Comparison of ENCODE assay signal across 1 cellular context in the genomic region with DNA sequence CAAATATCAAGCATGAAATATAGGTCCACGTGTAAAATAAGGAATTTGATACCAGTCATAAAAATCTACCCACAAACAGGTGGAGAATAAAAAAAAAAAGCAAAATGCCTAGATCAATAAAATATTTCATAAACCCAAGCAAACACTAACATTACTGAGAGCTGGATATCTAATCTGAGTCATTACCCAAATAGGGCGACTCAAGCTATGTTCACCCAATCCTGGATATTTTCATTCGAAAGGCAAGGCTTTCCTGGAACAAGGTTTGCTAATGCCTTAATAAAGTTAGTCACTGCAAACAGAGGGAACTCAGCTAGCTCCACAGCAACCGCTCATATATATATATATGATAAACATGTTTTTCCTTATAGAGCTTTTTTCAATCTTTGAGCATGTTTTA.
TF ChIP-seq lines count a peak whose summit lies in the region.

No MANE protein-coding gene starts in this region.

TF ChIP-seq in GM23338, 12 proteins besides CTCF, POLR2A, EP300 and RAD21 (continued from another document):
- TF ChIP-seq, protein P1, sequence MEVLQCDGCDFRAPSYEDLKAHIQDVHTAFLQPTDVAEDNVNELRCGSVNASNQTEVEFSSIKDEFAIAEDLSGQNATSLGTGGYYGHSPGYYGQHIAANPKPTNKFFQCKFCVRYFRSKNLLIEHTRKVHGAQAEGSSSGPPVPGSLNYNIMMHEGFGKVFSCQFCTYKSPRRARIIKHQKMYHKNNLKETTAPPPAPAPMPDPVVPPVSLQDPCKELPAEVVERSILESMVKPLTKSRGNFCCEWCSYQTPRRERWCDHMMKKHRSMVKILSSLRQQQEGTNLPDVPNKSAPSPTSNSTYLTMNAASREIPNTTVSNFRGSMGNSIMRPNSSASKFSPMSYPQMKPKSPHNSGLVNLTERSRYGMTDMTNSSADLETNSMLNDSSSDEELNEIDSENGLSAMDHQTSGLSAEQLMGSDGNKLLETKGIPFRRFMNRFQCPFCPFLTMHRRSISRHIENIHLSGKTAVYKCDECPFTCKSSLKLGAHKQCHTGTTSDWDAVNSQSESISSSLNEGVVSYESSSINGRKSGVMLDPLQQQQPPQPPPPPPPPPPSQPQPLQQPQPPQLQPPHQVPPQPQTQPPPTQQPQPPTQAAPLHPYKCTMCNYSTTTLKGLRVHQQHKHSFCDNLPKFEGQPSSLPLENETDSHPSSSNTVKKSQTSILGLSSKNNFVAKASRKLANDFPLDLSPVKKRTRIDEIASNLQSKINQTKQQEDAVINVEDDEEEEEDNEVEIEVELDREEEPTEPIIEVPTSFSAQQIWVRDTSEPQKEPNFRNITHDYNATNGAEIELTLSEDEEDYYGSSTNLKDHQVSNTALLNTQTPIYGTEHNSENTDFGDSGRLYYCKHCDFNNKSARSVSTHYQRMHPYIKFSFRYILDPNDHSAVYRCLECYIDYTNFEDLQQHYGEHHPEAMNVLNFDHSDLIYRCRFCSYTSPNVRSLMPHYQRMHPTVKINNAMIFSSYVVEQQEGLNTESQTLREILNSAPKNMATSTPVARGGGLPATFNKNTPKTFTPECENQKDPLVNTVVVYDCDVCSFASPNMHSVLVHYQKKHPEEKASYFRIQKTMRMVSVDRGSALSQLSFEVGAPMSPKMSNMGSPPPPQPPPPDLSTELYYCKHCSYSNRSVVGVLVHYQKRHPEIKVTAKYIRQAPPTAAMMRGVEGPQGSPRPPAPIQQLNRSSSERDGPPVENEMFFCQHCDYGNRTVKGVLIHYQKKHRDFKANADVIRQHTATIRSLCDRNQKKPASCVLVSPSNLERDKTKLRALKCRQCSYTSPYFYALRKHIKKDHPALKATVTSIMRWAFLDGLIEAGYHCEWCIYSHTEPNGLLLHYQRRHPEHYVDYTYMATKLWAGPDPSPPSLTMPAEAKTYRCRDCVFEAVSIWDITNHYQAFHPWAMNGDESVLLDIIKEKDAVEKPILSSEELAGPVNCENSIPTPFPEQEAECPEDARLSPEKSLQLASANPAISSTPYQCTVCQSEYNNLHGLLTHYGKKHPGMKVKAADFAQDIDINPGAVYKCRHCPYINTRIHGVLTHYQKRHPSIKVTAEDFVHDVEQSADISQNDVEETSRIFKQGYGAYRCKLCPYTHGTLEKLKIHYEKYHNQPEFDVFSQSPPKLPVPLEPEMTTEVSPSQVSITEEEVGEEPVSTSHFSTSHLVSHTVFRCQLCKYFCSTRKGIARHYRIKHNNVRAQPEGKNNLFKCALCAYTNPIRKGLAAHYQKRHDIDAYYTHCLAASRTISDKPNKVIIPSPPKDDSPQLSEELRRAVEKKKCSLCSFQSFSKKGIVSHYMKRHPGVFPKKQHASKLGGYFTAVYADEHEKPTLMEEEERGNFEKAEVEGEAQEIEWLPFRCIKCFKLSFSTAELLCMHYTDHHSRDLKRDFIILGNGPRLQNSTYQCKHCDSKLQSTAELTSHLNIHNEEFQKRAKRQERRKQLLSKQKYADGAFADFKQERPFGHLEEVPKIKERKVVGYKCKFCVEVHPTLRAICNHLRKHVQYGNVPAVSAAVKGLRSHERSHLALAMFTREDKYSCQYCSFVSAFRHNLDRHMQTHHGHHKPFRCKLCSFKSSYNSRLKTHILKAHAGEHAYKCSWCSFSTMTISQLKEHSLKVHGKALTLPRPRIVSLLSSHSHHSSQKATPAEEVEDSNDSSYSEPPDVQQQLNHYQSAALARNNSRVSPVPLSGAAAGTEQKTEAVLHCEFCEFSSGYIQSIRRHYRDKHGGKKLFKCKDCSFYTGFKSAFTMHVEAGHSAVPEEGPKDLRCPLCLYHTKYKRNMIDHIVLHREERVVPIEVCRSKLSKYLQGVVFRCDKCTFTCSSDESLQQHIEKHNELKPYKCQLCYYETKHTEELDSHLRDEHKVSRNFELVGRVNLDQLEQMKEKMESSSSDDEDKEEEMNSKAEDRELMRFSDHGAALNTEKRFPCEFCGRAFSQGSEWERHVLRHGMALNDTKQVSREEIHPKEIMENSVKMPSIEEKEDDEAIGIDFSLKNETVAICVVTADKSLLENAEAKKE (CRISPR knock-in tag; IDR thresholded peaks at IDR 0.05), result no peak
- TF ChIP-seq, protein P2, sequence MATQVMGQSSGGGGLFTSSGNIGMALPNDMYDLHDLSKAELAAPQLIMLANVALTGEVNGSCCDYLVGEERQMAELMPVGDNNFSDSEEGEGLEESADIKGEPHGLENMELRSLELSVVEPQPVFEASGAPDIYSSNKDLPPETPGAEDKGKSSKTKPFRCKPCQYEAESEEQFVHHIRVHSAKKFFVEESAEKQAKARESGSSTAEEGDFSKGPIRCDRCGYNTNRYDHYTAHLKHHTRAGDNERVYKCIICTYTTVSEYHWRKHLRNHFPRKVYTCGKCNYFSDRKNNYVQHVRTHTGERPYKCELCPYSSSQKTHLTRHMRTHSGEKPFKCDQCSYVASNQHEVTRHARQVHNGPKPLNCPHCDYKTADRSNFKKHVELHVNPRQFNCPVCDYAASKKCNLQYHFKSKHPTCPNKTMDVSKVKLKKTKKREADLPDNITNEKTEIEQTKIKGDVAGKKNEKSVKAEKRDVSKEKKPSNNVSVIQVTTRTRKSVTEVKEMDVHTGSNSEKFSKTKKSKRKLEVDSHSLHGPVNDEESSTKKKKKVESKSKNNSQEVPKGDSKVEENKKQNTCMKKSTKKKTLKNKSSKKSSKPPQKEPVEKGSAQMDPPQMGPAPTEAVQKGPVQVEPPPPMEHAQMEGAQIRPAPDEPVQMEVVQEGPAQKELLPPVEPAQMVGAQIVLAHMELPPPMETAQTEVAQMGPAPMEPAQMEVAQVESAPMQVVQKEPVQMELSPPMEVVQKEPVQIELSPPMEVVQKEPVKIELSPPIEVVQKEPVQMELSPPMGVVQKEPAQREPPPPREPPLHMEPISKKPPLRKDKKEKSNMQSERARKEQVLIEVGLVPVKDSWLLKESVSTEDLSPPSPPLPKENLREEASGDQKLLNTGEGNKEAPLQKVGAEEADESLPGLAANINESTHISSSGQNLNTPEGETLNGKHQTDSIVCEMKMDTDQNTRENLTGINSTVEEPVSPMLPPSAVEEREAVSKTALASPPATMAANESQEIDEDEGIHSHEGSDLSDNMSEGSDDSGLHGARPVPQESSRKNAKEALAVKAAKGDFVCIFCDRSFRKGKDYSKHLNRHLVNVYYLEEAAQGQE (IDR thresholded peaks at IDR 0.05; ENCODE audit: unreplicated experiment), result no peak
- TF ChIP-seq ZNF331 (CRISPR knock-in tag; IDR thresholded peaks at IDR 0.05; ENCODE audit: low read depth) (no peak), JUNB (IDR thresholded peaks at IDR 0.05; ENCODE audit: unreplicated experiment) (no peak), EZH2phosphoT487 (IDR thresholded peaks at IDR 0.05; ENCODE audit: unreplicated experiment) (no peak), EZH2 (IDR thresholded peaks at IDR 0.05; ENCODE audit: low read depth, unreplicated experiment) (no peak)
TF ChIP-seq in GM23338: peak in this region for 0.
